ENCODE assay signal across 8 cellular contexts in the genomic region with DNA sequence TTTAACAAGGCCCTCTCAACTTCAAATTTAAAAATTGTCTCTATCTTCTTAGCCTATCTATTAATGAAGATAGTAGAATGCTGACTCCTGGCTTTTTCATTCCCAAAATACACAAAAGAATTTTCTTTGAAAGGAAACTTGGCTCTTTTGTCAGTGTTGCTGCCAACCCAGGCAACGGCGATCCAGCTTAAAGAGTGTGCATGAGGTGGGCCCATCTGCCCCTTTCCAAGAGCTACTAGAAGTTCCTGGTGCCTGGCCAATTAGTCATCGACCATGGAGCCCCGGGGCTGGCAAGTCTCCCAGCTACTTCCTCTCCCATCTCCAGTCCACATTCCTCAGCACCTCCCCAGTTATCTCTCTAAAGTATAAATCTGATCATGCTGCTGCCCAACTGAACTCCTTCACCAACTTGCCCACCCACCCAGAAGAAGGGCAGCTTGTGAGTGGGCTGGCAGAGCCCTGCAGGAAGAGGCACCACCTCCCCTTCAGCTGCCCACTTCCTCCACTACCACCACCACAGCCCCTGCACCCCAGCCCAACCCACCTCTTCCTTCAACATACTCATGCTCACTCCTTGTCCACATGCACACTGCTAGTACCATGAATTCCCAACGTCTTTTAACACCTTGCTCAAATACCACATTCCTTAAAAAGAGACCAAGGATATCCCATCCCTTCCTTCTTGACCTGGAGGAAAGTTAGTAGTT.
DNase-seq lines count a peak whose midpoint lies in the region; ATAC-seq, FAIRE-seq and TF ChIP-seq lines count a peak whose summit lies in the region.

No MANE protein-coding gene starts in this region.

- H3K27me3 Mint-ChIP-seq in astrocyte (ENCODE audit: low read depth, unreplicated experiment), result no peaks in the 10 kb centered on the region

- H3K9ac ChIP-seq in astrocyte (ENCODE audit: low read length), result no peak overlapping the region

- no peaks in the 10 kb centered on the region for H3K36me3 Mint-ChIP-seq in astrocyte (ENCODE audit: low read depth, unreplicated experiment)

- no peaks in the 10 kb centered on the region for H3K36me3 ChIP-seq in astrocyte (ENCODE audit: insufficient read depth, low read length)
- no peaks in the 10 kb centered on the region for H3K36me3 ChIP-seq in H7 (replicated peaks; ENCODE audit: control insufficient read depth, insufficient read depth, low read length)

- intact Hi-C loops in left colon (cut with DNase I, micrococcal nuclease), result no loop called here

- H3K27me3 ChIP-seq in astrocyte (ENCODE audit: insufficient read depth, low read length) (no peaks in the 10 kb centered on the region), H7 (ENCODE audit: control insufficient read depth, insufficient read depth, low read length) (no peaks in the 10 kb centered on the region)

- no peak overlapping the region for H2AFZ ChIP-seq in astrocyte (ENCODE audit: low read depth, low read length)

- H3K4me3 Mint-ChIP-seq in astrocyte (ENCODE audit: unreplicated experiment), result no peak overlapping the region

- peak overlapping the region; percentile 80 for H3K27ac Mint-ChIP-seq in astrocyte (ENCODE audit: unreplicated experiment)

- DNase-seq in AG08395 (ENCODE audit: low spot score) (peak; percentile 82), HK-2 (ENCODE audit: unreplicated experiment) (peak; percentile 82), astrocyte (ENCODE audit: low read depth) (peak; percentile 93), left colon (peak; percentile 49 to 57), H7 (no peak)

- TF ChIP-seq CTCF in astrocyte (IDR thresholded peaks at IDR 0.05; ENCODE audit: insufficient read depth, low read depth, low read length), result no peak

- H3K27ac ChIP-seq in astrocyte (ENCODE audit: low read depth, low read length), result peak overlapping the region; percentile 50

- H4K20me1 ChIP-seq in astrocyte (ENCODE audit: insufficient read depth, low read length), result no peaks in the 10 kb centered on the region

- H3K9me3 ChIP-seq in astrocyte (ENCODE audit: insufficient read depth, low read depth, low read length), result no peaks in the 10 kb centered on the region

- peak; percentile 95 for FAIRE-seq in astrocyte (lab: Jason Lieb, UNC)

- no peaks in the 10 kb centered on the region for H3K9me3 Mint-ChIP-seq in astrocyte (ENCODE audit: unreplicated experiment)

- peak overlapping the region; percentile 66 for H3K4me2 ChIP-seq in astrocyte (ENCODE audit: low read length)

- peaks cover 11% of the 10 kb centered on the region for H3K79me2 ChIP-seq in astrocyte (ENCODE audit: insufficient read depth, low read length)

- peaks cover 37% of the 10 kb centered on the region for H3K4me1 Mint-ChIP-seq in astrocyte (ENCODE audit: low read depth, unreplicated experiment)

- H3K4me3 ChIP-seq in astrocyte (ENCODE audit: insufficient read depth, low read depth, low read length) (no peak overlapping the region), H7 (ENCODE audit: insufficient read depth, low read depth, low read length) (no peak overlapping the region)

- peaks cover 5% of the 10 kb centered on the region for H3K4me1 ChIP-seq in astrocyte (ENCODE audit: insufficient read depth, low read length)

- ATAC-seq in left colon, result no peak
- ATAC-seq in HG02678 (IDR thresholded peaks at IDR 0.05; ENCODE audit: unreplicated experiment), result no peak
- no peak for ATAC-seq in HG02884 (IDR thresholded peaks at IDR 0.05; ENCODE audit: unreplicated experiment)
- ATAC-seq in GM19035 (IDR thresholded peaks at IDR 0.05; ENCODE audit: unreplicated experiment), result no peak
